Comparison of ENCODE assay signal across 16 cellular contexts in genomic region chr2:23591111-23591510, GRCh38.
DNase-seq lines count a peak whose midpoint lies in the region; ATAC-seq and TF ChIP-seq lines count a peak whose summit lies in the region.
"Had no signal": no experiment of that assay in that cellular context is flagged by ENCODE, and none has a peak within 500 bp of the region (broad histone marks: within the 10 kb centered on the region; RNA-seq: fewer than 3 reads in every experiment).

No MANE protein-coding gene starts in this region.

- H3K9me3 Mint-ChIP-seq in nephron (no peaks in the 10 kb centered on the region), Calu3 (ENCODE audit: low read depth, unreplicated experiment) (no peaks in the 10 kb centered on the region)

- CTCF ChIA-PET in Calu3 (lab: Charles Lee) = no interaction called here

- H3K4me3 Mint-ChIP-seq in nephron (no peak overlapping the region), Calu3 (ENCODE audit: low read depth, unreplicated experiment) (no peak overlapping the region)

- peaks cover 6 to 63% (median 39%) of the 10 kb centered on the region in 9 donors for H3K4me1 ChIP-seq in heart right ventricle
- H3K4me1 ChIP-seq in right atrium auricular region = peaks cover 0 to 49% of the 10 kb centered on the region in 2 donors
- peaks cover 46 to 100% (median 90%) of the 10 kb centered on the region in 4 donors for H3K4me1 ChIP-seq in esophagus muscularis mucosa
- H3K4me1 ChIP-seq in stomach smooth muscle (ENCODE audit: control insufficient read depth, insufficient read depth, low read length) = peaks cover 70% of the 10 kb centered on the region
- H3K4me1 ChIP-seq: A549 had no signal

- peak overlapping the region; percentile 46 to 69 (median 56) for H3K27ac Mint-ChIP-seq in nephron
- no peak overlapping the region for H3K27ac Mint-ChIP-seq in Calu3 (ENCODE audit: unreplicated experiment)

- H3K27me3 Mint-ChIP-seq in nephron (ENCODE audit: low read depth) (peaks cover 43% of the 10 kb centered on the region), Calu3 (ENCODE audit: unreplicated experiment) (no peaks in the 10 kb centered on the region)

- H3K9me3 ChIP-seq in heart right ventricle (no peaks in the 10 kb centered on the region), right atrium auricular region (no peaks in the 10 kb centered on the region), esophagus muscularis mucosa (no peaks in the 10 kb centered on the region), stomach smooth muscle (ENCODE audit: control insufficient read depth in 2 of 2, low read length in 2 of 2) (no peaks in the 10 kb centered on the region)
- H3K9me3 ChIP-seq: A549 had no signal

- peaks cover 81% of the 10 kb centered on the region for H3K4me1 Mint-ChIP-seq in nephron
- no peaks in the 10 kb centered on the region for H3K4me1 Mint-ChIP-seq in Calu3 (ENCODE audit: low read depth, unreplicated experiment)

- intact Hi-C loops in heart right ventricle (cut with DNase I) = no loop called here
- intact Hi-C loops in esophagus muscularis mucosa (cut with DNase I) = no loop called here
- intact Hi-C loops in Calu3 (cut with micrococcal nuclease; ENCODE audit: unreplicated experiment) = no loop called here

- no peak overlapping the region for H3K4me3 ChIP-seq in heart right ventricle
- no peak overlapping the region for H3K4me3 ChIP-seq in right atrium auricular region
- H3K4me3 ChIP-seq in esophagus muscularis mucosa = no peak overlapping the region
- no peak overlapping the region for H3K4me3 ChIP-seq in stomach smooth muscle (ENCODE audit: low read length in 2 of 2)
- H3K4me3 ChIP-seq: A549, GM12878, GM23248 had no signal

- no TSS peak for BruUV-seq in Calu3 (replicated peaks; lab: Mats Ljungman, UMichigan)

- no peak for TF ChIP-seq CTCF in heart right ventricle (IDR thresholded peaks at IDR 0.05)
- TF ChIP-seq CTCF in right atrium auricular region (IDR thresholded peaks at IDR 0.05) = no peak
- TF ChIP-seq CTCF in esophagus muscularis mucosa (IDR thresholded peaks at IDR 0.05) = no peak
- TF ChIP-seq CTCF in nephron (IDR thresholded peaks at IDR 0.05; ENCODE audit: unreplicated experiment in 3 of 3) = no peak
- no peak for TF ChIP-seq CTCF in Calu3 (IDR thresholded peaks at IDR 0.05; ENCODE audit: unreplicated experiment)

- H3K36me3 ChIP-seq in heart right ventricle (no peaks in the 10 kb centered on the region), right atrium auricular region (no peaks in the 10 kb centered on the region), esophagus muscularis mucosa (no peaks in the 10 kb centered on the region), stomach smooth muscle (ENCODE audit: control insufficient read depth in 2 of 2, insufficient read depth in 2 of 2, low read length in 2 of 2) (no peaks in the 10 kb centered on the region)

- no peak for TF ChIP-seq POLR2A in esophagus muscularis mucosa (IDR thresholded peaks at IDR 0.05; ENCODE audit: low read depth)

- no peak overlapping the region for H3K9ac ChIP-seq in stomach smooth muscle (ENCODE audit: low read length in 2 of 2)
- H3K9ac ChIP-seq: GM23248 had no signal

- no peak for TF ChIP-seq EP300 in esophagus muscularis mucosa (IDR thresholded peaks at IDR 0.05)

- peak in 6 of 8 donors; percentile 30 to 72 (median 44) for ATAC-seq in heart right ventricle
- ATAC-seq: GM12878 had no signal

- DNase-seq in heart right ventricle = no peak
- no peak for DNase-seq in right atrium auricular region (ENCODE audit: low spot score)
- DNase-seq in esophagus muscularis mucosa (ENCODE audit: extremely low spot score) = no peak
- DNase-seq in NOMO-1 treated with dmso at 0.1 percent for 144 hours (lab: John Stamatoyannopoulos, UW; ENCODE audit: unreplicated experiment) = no peak
- no peak for DNase-seq in Calu3
- DNase-seq in NCI-H187 (lab: John Stamatoyannopoulos, UW) = no peak
- DNase-seq: GM23248, NCI-H1930, NCI-H2171, NCI-H446 treated with DMSO at 0.1 percent for 48 hours, NCI-H774, SIG-M5 had no signal

- H3K36me3 Mint-ChIP-seq in nephron (ENCODE audit: low read depth) (no peaks in the 10 kb centered on the region), Calu3 (ENCODE audit: insufficient read depth, unreplicated experiment) (no peaks in the 10 kb centered on the region)

- H3K27ac ChIP-seq in heart right ventricle (peak overlapping the region in 5 of 10 donors; percentile 1 to 70 (median 56)), right atrium auricular region (peak overlapping the region in 1 of 2 donors; percentile 29), esophagus muscularis mucosa (replicated peaks in 1 of 4) (peak overlapping the region; percentile 87 to 99 (median 91)), stomach smooth muscle (ENCODE audit: low read length) (peak overlapping the region; percentile 88)
- H3K27ac ChIP-seq: A549, GM23248 had no signal

- 54 to 59% methylated on average over 7 of the region's 7 CpGs for WGBS in heart right ventricle, 2 donors
- WGBS in esophagus muscularis mucosa = 74% methylated on average over 7 of the region's 7 CpGs

- no peaks in the 10 kb centered on the region for H3K27me3 ChIP-seq in heart right ventricle
- H3K27me3 ChIP-seq in right atrium auricular region = no peaks in the 10 kb centered on the region
- no peaks in the 10 kb centered on the region for H3K27me3 ChIP-seq in esophagus muscularis mucosa
- H3K27me3 ChIP-seq in stomach smooth muscle (ENCODE audit: control insufficient read depth in 1 of 2, insufficient read depth in 2 of 2, low read length in 2 of 2) = no peaks in the 10 kb centered on the region
